Comparison of ENCODE assay signal across 9 cellular contexts in the genomic region with DNA sequence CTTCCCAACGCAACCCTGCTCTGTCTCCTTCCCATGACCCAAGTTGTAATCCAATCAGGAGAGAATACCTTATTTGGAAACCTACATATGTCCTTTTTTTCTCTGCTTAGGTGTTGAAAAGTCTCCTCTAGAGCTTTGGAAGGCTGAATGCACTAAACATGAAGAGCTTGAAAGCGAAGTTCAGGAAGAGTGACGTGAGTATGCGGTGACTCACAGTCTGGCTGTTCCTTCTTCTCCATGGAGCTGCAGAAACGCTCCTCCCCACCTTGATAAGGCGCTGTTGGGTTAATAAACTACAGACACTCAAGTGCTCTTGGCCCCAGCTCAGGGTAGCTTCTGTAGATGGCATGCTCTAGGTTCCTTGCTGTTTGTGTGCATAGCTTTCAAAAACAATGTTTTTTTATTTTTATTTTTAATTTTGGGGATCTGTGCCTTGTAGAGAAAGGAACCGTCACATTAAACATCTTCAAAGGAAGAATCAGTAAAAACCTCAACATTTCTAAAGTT. TPM values are rescaled to one million over a fixed set of nuclear protein-coding genes. Genes with fewer than 3 reads are reported as not detected.
DNase-seq lines count a peak whose midpoint lies in the region; ATAC-seq and TF ChIP-seq lines count a peak whose summit lies in the region.
"Had no signal": no experiment of that assay in that cellular context is flagged by ENCODE, and none has a peak within 500 bp of the region (broad histone marks: within the 10 kb centered on the region; RNA-seq: fewer than 3 reads in every experiment).

No MANE protein-coding gene starts in this region.

- ATAC-seq in HG03342 (IDR thresholded peaks at IDR 0.05; ENCODE audit: unreplicated experiment) (no peak), GM21576 (IDR thresholded peaks at IDR 0.05; ENCODE audit: unreplicated experiment) (no peak), HG02970 (IDR thresholded peaks at IDR 0.05; ENCODE audit: low FRiP score, unreplicated experiment) (no peak)
- ATAC-seq: activated naive CD4-positive, alpha-beta T cell treated with anti-CD3 and anti-CD28 coated beads, Interleukin-2, amount 50 U/mL, for 72 hours had no signal

- 30 to 43% methylated on average over 5 to 7 of the region's 7 CpGs for WGBS in transverse colon (ENCODE audit: low coverage in 1 of 2), 2 donors

- DNase-seq in astrocyte of the spinal cord (ENCODE audit: low read depth, low spot score): peak; percentile 99
- peak; percentile 95 for DNase-seq in islet precursor cell
- peak; percentile 84 for DNase-seq in transverse colon
- DNase-seq in globus pallidus (ENCODE audit: low spot score): no peak

- H3K27me3 ChIP-seq in HUES6 (ENCODE audit: control insufficient read depth, insufficient read depth, low read length): no peaks in the 10 kb centered on the region
- H3K27me3 ChIP-seq in transverse colon: no peaks in the 10 kb centered on the region

- in situ Hi-C loops in astrocyte of the spinal cord (cut with HindIII; ENCODE audit: low sequenced_read_pairs) (no loop called here), transverse colon (cut with MboI; ENCODE audit: low pct_ligation_motif_present in 1 of 4, low pct_unique_long_range_greater_than_20kb in 1 of 4, low sequenced_read_pairs in 3 of 4) (no loop called here)

- peaks cover 30% of the 10 kb centered on the region for H3K4me1 ChIP-seq in HUES6 (ENCODE audit: control insufficient read depth, insufficient read depth, low read length)
- peaks cover 0 to 33% (median 24%) of the 10 kb centered on the region in 4 donors for H3K4me1 ChIP-seq in transverse colon

- no peak for TF ChIP-seq EP300 in transverse colon (IDR thresholded peaks at IDR 0.05; ENCODE audit: low read depth)

- intact Hi-C loops in transverse colon (cut with DNase I; ENCODE audit: low total_unique reads): no loop called here

- H3K36me3 ChIP-seq in HUES6 (ENCODE audit: control insufficient read depth, insufficient read depth, low read length) (peaks cover 38% of the 10 kb centered on the region), transverse colon (no peaks in the 10 kb centered on the region)

- H3K4me3 ChIP-seq in HUES6 (ENCODE audit: low read depth, low read length) (peak overlapping the region; percentile 19; the same call in 1 of the 2 replicates), astrocyte of the spinal cord (ENCODE audit: low read depth, low read length) (no peak overlapping the region), transverse colon (peak overlapping the region in 1 of 4 donors; percentile 17)

- no peaks in the 10 kb centered on the region for H3K9me3 ChIP-seq in HUES6 (ENCODE audit: control insufficient read depth, insufficient read depth, low read depth, low read length)
- no peaks in the 10 kb centered on the region for H3K9me3 ChIP-seq in transverse colon

- peak; percentile 35 for TF ChIP-seq POLR2A in transverse colon (IDR thresholded peaks at IDR 0.05)

- H3K9ac ChIP-seq in HUES6 (ENCODE audit: low read length): no peak overlapping the region

- no peak for TF ChIP-seq CTCF in astrocyte of the spinal cord (IDR thresholded peaks at IDR 0.05; ENCODE audit: low read depth, low read length)
- no peak for TF ChIP-seq CTCF in transverse colon (IDR thresholded peaks at IDR 0.05)

- H3K27ac ChIP-seq in HUES6 (ENCODE audit: low read depth, low read length) (peak overlapping the region; percentile 64; the same call in 1 of the 2 replicates), transverse colon (peak overlapping the region; percentile 67 to 77 (median 68))

RNA-seq across cellular contexts. Expression of a gene that starts 30.7 kb away (rescaled TPM):
- 10 to 100 TPM; 13.9 to 18.3 (median 15.3) TPM for total RNA-seq in transverse colon
